8 cellular contexts compared by ENCODE assay signal in the genomic region with DNA sequence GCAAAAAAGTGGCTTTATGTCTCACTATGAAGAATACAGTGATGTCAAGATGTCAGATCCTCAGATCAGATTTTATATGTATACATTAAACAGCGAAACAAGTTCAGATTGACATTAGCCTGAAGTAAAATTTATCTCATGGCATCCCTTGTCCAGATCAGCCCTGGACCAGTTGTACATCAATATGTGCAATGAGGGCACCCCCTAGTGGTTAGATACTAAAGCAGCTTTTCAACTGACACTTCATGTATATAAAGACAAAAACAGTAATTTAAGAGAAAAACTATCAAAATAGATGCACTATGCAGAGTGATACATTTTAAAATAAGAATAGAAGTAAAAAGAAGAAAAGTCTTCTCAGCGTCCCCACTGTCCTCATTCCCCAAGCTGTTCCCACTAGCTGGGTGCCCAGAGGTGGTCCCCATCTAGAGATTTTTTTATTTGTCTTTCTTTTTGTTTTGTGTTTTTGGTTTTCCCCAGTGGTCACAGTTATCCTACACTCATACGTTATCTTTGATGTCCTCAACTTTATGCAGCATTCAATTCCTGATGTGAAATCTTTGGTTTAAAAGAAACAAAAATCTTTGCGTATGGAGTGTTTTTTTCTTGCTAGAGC.
DNase-seq lines count a peak whose midpoint lies in the region; ATAC-seq and TF ChIP-seq lines count a peak whose summit lies in the region.

No MANE protein-coding gene starts in this region.

- H3K27ac Mint-ChIP-seq in activated naive CD8-positive, alpha-beta T cell treated with anti-CD3 and anti-CD28 coated beads, Interleukin-2, amount 50 U/mL, for 24 hours, result no peak overlapping the region
- no peak overlapping the region for H3K27ac Mint-ChIP-seq in activated naive CD8-positive, alpha-beta T cell treated with anti-CD3 and anti-CD28 coated beads for 36 hours

- intact Hi-C loops in psoas muscle (cut with DNase I), result no loop called here

- H3K4me1 ChIP-seq in psoas muscle, result no peaks in the 10 kb centered on the region

- H3K36me3 ChIP-seq in psoas muscle (ENCODE audit: insufficient read depth in 1 of 2, low read depth in 1 of 2), result no peaks in the 10 kb centered on the region

- H3K4me3 ChIP-seq in NB4 (ENCODE audit: low read depth, low read length) (no peak overlapping the region), fibroblast of villous mesenchyme (ENCODE audit: low read depth, low read length) (no peak overlapping the region), psoas muscle (no peak overlapping the region)

- no peaks in the 10 kb centered on the region for H3K27me3 Mint-ChIP-seq in activated naive CD8-positive, alpha-beta T cell treated with anti-CD3 and anti-CD28 coated beads, Interleukin-2, amount 50 U/mL, for 24 hours
- H3K27me3 Mint-ChIP-seq in activated naive CD8-positive, alpha-beta T cell treated with anti-CD3 and anti-CD28 coated beads for 36 hours, result no peaks in the 10 kb centered on the region

- 51 to 58% (median 51%) methylated on average over 4 of the region's 4 CpGs for WGBS in psoas muscle, 3 donors

- H3K27me3 ChIP-seq in psoas muscle (ENCODE audit: insufficient read depth in 3 of 3, low read length in 2 of 3), result no peaks in the 10 kb centered on the region

- H3K27ac ChIP-seq in psoas muscle, result no peak overlapping the region

- no peak overlapping the region for H3K4me3 Mint-ChIP-seq in activated naive CD8-positive, alpha-beta T cell treated with anti-CD3 and anti-CD28 coated beads, Interleukin-2, amount 50 U/mL, for 24 hours
- H3K4me3 Mint-ChIP-seq in activated naive CD8-positive, alpha-beta T cell treated with anti-CD3 and anti-CD28 coated beads for 36 hours, result no peak overlapping the region

- peak; percentile 10 for DNase-seq in activated naive CD8-positive, alpha-beta T cell treated with anti-CD3 and anti-CD28 coated beads, Interleukin-2, amount 50 U/mL, for 24 hours
- no peak for DNase-seq in activated naive CD8-positive, alpha-beta T cell treated with anti-CD3 and anti-CD28 coated beads for 36 hours
- peak; percentile 33 for DNase-seq in HCEC 1CT
- peak; percentile 71 for DNase-seq in NB4 (ENCODE audit: low read depth)
- peak; percentile 46 for DNase-seq in SKM-1 treated with dmso at 0.1 percent for 144 hours (lab: John Stamatoyannopoulos, UW; ENCODE audit: unreplicated experiment)
- DNase-seq in fibroblast of villous mesenchyme (ENCODE audit: low read depth), result peak; percentile 58
- no peak for DNase-seq in psoas muscle

- no peak for ATAC-seq in activated naive CD8-positive, alpha-beta T cell treated with anti-CD3 and anti-CD28 coated beads, Interleukin-2, amount 50 U/mL, for 24 hours
- no peak for ATAC-seq in psoas muscle
- no peak for ATAC-seq in HG02973 (IDR thresholded peaks at IDR 0.05; ENCODE audit: unreplicated experiment)

- no peaks in the 10 kb centered on the region for H3K9me3 ChIP-seq in psoas muscle

- no peaks in the 10 kb centered on the region for H3K4me1 Mint-ChIP-seq in activated naive CD8-positive, alpha-beta T cell treated with anti-CD3 and anti-CD28 coated beads, Interleukin-2, amount 50 U/mL, for 24 hours
- H3K4me1 Mint-ChIP-seq in activated naive CD8-positive, alpha-beta T cell treated with anti-CD3 and anti-CD28 coated beads for 36 hours, result no peaks in the 10 kb centered on the region

- H3K36me3 Mint-ChIP-seq in activated naive CD8-positive, alpha-beta T cell treated with anti-CD3 and anti-CD28 coated beads, Interleukin-2, amount 50 U/mL, for 24 hours (ENCODE audit: low read depth), result no peaks in the 10 kb centered on the region
- H3K36me3 Mint-ChIP-seq in activated naive CD8-positive, alpha-beta T cell treated with anti-CD3 and anti-CD28 coated beads for 36 hours, result no peaks in the 10 kb centered on the region

- no peak for TF ChIP-seq POLR2A in NB4 (IDR thresholded peaks at IDR 0.05; ENCODE audit: extremely low read depth, insufficient read length)

- peaks cover 5% of the 10 kb centered on the region for H3K9me3 Mint-ChIP-seq in activated naive CD8-positive, alpha-beta T cell treated with anti-CD3 and anti-CD28 coated beads, Interleukin-2, amount 50 U/mL, for 24 hours
- H3K9me3 Mint-ChIP-seq in activated naive CD8-positive, alpha-beta T cell treated with anti-CD3 and anti-CD28 coated beads for 36 hours, result no peaks in the 10 kb centered on the region

- peak; percentile 64 for TF ChIP-seq CTCF in NB4 (IDR thresholded peaks at IDR 0.05; ENCODE audit: low read depth, low read length)
- peak; percentile 76 for TF ChIP-seq CTCF in fibroblast of villous mesenchyme (IDR thresholded peaks at IDR 0.05; ENCODE audit: insufficient read depth, low read depth, low read length)
- TF ChIP-seq CTCF in psoas muscle (IDR thresholded peaks at IDR 0.05), result peak; percentile 63

Comparison
In these comparisons a context has a peak if more than half of its experiments do, and no peak if none do; other contexts are left out.
1. DNase-seq: peak in activated naive CD8-positive, alpha-beta T cell treated with anti-CD3 and anti-CD28 coated beads, Interleukin-2, amount 50 U/mL, for 24 hours (single experiment), HCEC 1CT (single experiment), NB4 (single experiment), SKM-1 treated with dmso at 0.1 percent for 144 hours (single experiment) and fibroblast of villous mesenchyme (single experiment); none in activated naive CD8-positive, alpha-beta T cell treated with anti-CD3 and anti-CD28 coated beads for 36 hours (single experiment) and psoas muscle (0 of 2).
2. Peak in every context shown above with its lines, with median percentiles within 50 percentile points of each other: CTCF ChIP-seq.